In the genomic region with DNA sequence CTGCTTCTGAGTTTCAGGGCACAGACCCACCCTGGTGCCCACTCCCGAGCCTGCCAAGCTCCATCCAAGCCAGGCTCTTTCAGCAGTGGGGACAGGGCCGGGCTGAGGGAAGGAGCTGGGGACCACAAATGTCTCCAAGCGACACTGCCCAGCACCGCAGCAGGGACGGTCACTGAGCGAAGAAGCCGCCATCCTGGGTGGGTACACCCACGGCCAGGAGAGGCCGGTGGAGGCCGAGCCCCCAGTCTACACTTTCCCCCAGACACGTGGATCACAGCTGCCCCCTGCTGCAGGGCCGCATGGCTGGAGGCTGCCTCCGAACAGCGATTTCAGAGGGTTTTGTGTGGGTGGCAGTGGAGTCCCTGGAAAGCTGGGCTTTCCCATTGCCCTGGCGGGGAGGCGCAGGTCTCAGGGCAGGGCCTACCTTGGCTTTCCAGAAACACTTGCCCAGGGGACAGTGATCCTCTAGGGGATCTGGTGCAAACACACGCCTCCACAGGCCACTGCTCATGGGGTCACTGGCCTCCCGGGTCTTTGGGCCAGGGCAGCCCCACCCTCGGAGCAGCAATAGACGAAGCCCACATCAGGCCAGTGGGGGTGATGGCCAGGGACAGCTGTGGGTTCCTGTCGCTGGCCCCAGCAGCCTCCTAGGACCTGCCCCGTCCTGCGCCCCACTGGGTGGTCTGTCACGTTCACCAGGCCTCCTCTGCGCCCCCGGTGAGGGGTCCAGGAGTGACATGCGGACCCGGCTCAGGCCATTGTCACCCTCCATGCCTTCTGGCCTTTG, we compare ENCODE assay signal across 12 cellular contexts. TPM values are rescaled to one million over a fixed set of nuclear protein-coding genes. Genes with fewer than 3 reads are reported as not detected.
A peak's percentile ranks its signal among the peaks of the same experiment; 100 is the strongest.
DNase-seq lines count a peak whose midpoint lies in the region; ATAC-seq and TF ChIP-seq lines count a peak whose summit lies in the region.
"Had no signal": no experiment of that assay in that cellular context is flagged by ENCODE, and none has a peak within 500 bp of the region (broad histone marks: within the 10 kb centered on the region; RNA-seq: fewer than 3 reads in every experiment).

No MANE protein-coding gene starts in this region.

- H3K79me2 ChIP-seq in mammary epithelial cell (ENCODE audit: insufficient read depth, low read length) = no peaks in the 10 kb centered on the region

- no peaks in the 10 kb centered on the region for H3K9me3 Mint-ChIP-seq in activated CD4-positive, alpha-beta memory T cell treated with anti-CD3 and anti-CD28 coated beads, Interleukin-2, amount 10 ng/mL, durations not matched to agents 7 days and 5 days
- H3K9me3 Mint-ChIP-seq in naive B cell = no peaks in the 10 kb centered on the region
- H3K9me3 Mint-ChIP-seq: nephron progenitor cell had no signal

- H4K20me1 ChIP-seq in mammary epithelial cell (ENCODE audit: insufficient read depth, low read length) = no peaks in the 10 kb centered on the region

- no peak overlapping the region for H3K4me3 ChIP-seq in mammary epithelial cell (replicated peaks in 1 of 3; ENCODE audit: insufficient read depth in 1 of 3, low read depth in 2 of 3, low read length in 3 of 3)
- H3K4me3 ChIP-seq in ovary = no peak overlapping the region
- H3K4me3 ChIP-seq: HAP-1 had no signal

- dilution Hi-C loops in mammary epithelial cell (cut with HindIII; ENCODE audit: low sequenced_read_pairs) = no loop called here

- H3K27ac ChIP-seq in mammary epithelial cell (ENCODE audit: insufficient read depth, low read depth, low read length) = no peak overlapping the region
- no peak overlapping the region for H3K27ac ChIP-seq in ovary

- peak overlapping the region; percentile 89 for H3K4me3 Mint-ChIP-seq in activated CD4-positive, alpha-beta memory T cell treated with anti-CD3 and anti-CD28 coated beads, Interleukin-2, amount 10 ng/mL, durations not matched to agents 7 days and 5 days
- peak overlapping the region; percentile 83 to 99 (median 95) for H3K4me3 Mint-ChIP-seq in naive B cell
- H3K4me3 Mint-ChIP-seq: nephron progenitor cell had no signal

- no peak overlapping the region for H2AFZ ChIP-seq in mammary epithelial cell (ENCODE audit: low read depth, low read length)

- BruUV-seq in mammary epithelial cell (replicated peaks; lab: Mats Ljungman, UMichigan) = no TSS peak

- no peak overlapping the region for H3K9ac ChIP-seq in mammary epithelial cell (ENCODE audit: insufficient read depth, low read length)

- POLR2A ChIA-PET in activated CD4-positive, alpha-beta memory T cell treated with anti-CD3 and anti-CD28 coated beads, Interleukin-2, amount 10 ng/mL, durations not matched to agents 7 days and 5 days (lab: Charles Lee) = interaction anchor here (0.7 to 10.5 kb wide), 8 partner anchors 9 to 424 kb away, joined by 4 to 120 read pairs (median 7); a partner anchor contains a TSS

- H3K27ac Mint-ChIP-seq in activated CD4-positive, alpha-beta memory T cell treated with anti-CD3 and anti-CD28 coated beads, Interleukin-2, amount 10 ng/mL, durations not matched to agents 7 days and 5 days = peak overlapping the region; percentile 87
- peak overlapping the region; percentile 98 to 99 (median 99) for H3K27ac Mint-ChIP-seq in naive B cell

- CTCF ChIA-PET in activated CD4-positive, alpha-beta memory T cell treated with anti-CD3 and anti-CD28 coated beads, Interleukin-2, amount 10 ng/mL, durations not matched to agents 7 days and 5 days (lab: Charles Lee) = interaction anchor here (0.7 to 10.4 kb wide), 7 partner anchors 13 to 424 kb away, joined by 3 to 70 read pairs (median 6); no protein-coding TSS in a partner anchor
- CTCF ChIA-PET in mammary epithelial cell (lab: Charles Lee; ENCODE audit: low non-redundant PET) = no interaction called here

- H3K4me1 ChIP-seq in mammary epithelial cell (ENCODE audit: insufficient read depth, low read length) (peaks cover 10% of the 10 kb centered on the region), ovary (ENCODE audit: insufficient read depth) (no peaks in the 10 kb centered on the region)
- H3K4me1 ChIP-seq: HAP-1 had no signal

- intact Hi-C loops in mammary epithelial cell (cut with micrococcal nuclease) = no loop called here
- intact Hi-C loops in ovary (cut with DNase I) = no loop called here

- H3K4me2 ChIP-seq in mammary epithelial cell (ENCODE audit: insufficient read depth, low read depth, low read length) = no peak overlapping the region

- TF ChIP-seq CTCF in GM12874 (IDR thresholded peaks at IDR 0.05; ENCODE audit: insufficient read depth, low read depth, low read length) (0 out of 2 replicates have a peak, but pooled peaks have one; percentile 19), mammary epithelial cell (conservative IDR thresholded peaks at IDR 0.05 in 1 of 2, IDR thresholded peaks at IDR 0.05 in 1 of 2; ENCODE audit: extremely low read depth in 1 of 2, insufficient read depth in 1 of 2, low read depth in 1 of 2, low read length in 2 of 2) (no peak), ovary (IDR thresholded peaks at IDR 0.05) (no peak)

- in situ Hi-C loops in mammary epithelial cell (cut with MboI; ENCODE audit: low sequenced_read_pairs in 2 of 2) = no loop called here

- DNase-seq in CD1c-positive myeloid dendritic cell (ENCODE audit: extremely low spot score) (peak; percentile 11), naive B cell (no peak), mammary epithelial cell (no peak), ovary (no peak), GM19238 (ENCODE audit: insufficient read length, low spot score) (no peak)
- DNase-seq in activated CD4-positive, alpha-beta memory T cell treated with anti-CD3 and anti-CD28 coated beads, Interleukin-2, amount 10 ng/mL, durations not matched to agents 7 days and 5 days = no peak
- DNase-seq: amygdala, NCI-H774, nephron progenitor cell had no signal

- 91% methylated on average over 21 of the region's 28 CpGs for WGBS in mammary epithelial cell (ENCODE audit: low coverage, missing lambda C conversion rate)
- WGBS in ovary, 3 donors = 76 to 78% (median 77%) methylated on average over 23 to 28 of the region's 28 CpGs

- H3K9me3 ChIP-seq in mammary epithelial cell (replicated peaks; ENCODE audit: insufficient read depth, low read length) = no peaks in the 10 kb centered on the region
- no peaks in the 10 kb centered on the region for H3K9me3 ChIP-seq in ovary
- H3K9me3 ChIP-seq: HAP-1 had no signal

- no peak for TF ChIP-seq EP300 in ovary (IDR thresholded peaks at IDR 0.05)

- no peaks in the 10 kb centered on the region for H3K27me3 Mint-ChIP-seq in activated CD4-positive, alpha-beta memory T cell treated with anti-CD3 and anti-CD28 coated beads, Interleukin-2, amount 10 ng/mL, durations not matched to agents 7 days and 5 days
- H3K27me3 Mint-ChIP-seq in naive B cell = no peaks in the 10 kb centered on the region

- H3K36me3 ChIP-seq in mammary epithelial cell (ENCODE audit: insufficient read depth, low read length) = no peaks in the 10 kb centered on the region
- no peaks in the 10 kb centered on the region for H3K36me3 ChIP-seq in ovary
- H3K36me3 ChIP-seq: HAP-1 had no signal

- ATAC-seq in naive B cell (ENCODE audit: low read depth in 2 of 2) (no peak), HG02763 (IDR thresholded peaks at IDR 0.05; ENCODE audit: unreplicated experiment) (no peak)

- H3K4me1 Mint-ChIP-seq in activated CD4-positive, alpha-beta memory T cell treated with anti-CD3 and anti-CD28 coated beads, Interleukin-2, amount 10 ng/mL, durations not matched to agents 7 days and 5 days = peaks cover 73% of the 10 kb centered on the region
- H3K4me1 Mint-ChIP-seq in naive B cell = peaks cover 70 to 85% (median 81%) of the 10 kb centered on the region in 3 donors

- peaks cover 29% of the 10 kb centered on the region for H3K36me3 Mint-ChIP-seq in activated CD4-positive, alpha-beta memory T cell treated with anti-CD3 and anti-CD28 coated beads, Interleukin-2, amount 10 ng/mL, durations not matched to agents 7 days and 5 days (ENCODE audit: low read depth)
- no peaks in the 10 kb centered on the region for H3K36me3 Mint-ChIP-seq in naive B cell

- no peak for TF ChIP-seq POLR2A in ovary (IDR thresholded peaks at IDR 0.05)

- no peaks in the 10 kb centered on the region for H3K27me3 ChIP-seq in mammary epithelial cell (ENCODE audit: insufficient read depth, low read length)
- no peaks in the 10 kb centered on the region for H3K27me3 ChIP-seq in ovary

RNA-seq across cellular contexts. Expression of a gene that starts 1.2 kb away (rescaled TPM):
- 10 to 100 TPM; 51.2 to 51.4 TPM for total RNA-seq in activated CD4-positive, alpha-beta memory T cell treated with anti-CD3 and anti-CD28 coated beads, Interleukin-2, amount 10 ng/mL, durations not matched to agents 7 days and 5 days
- polyA plus RNA-seq in naive B cell (ENCODE audit: low read depth in 6 of 6) (10 to 100 TPM in 4 of 6 donors, 1 to 10 TPM in 2; 8.2 to 33.0 (median 10.8) TPM), mammary epithelial cell (not detected), ovary (under 1 TPM; 0.27 to 0.45 TPM)
- total RNA-seq in mammary epithelial cell (under 1 TPM in 1 of 2 donors, not detected in 1; 0.24 TPM), ovary (1 to 10 TPM in 1 of 7 donors, under 1 TPM in 6; 0.35 to 2.0 (median 0.79) TPM)
- not detected for polyA minus RNA-seq in mammary epithelial cell

RNA-seq across cellular contexts. Expression of a gene that starts 45.6 kb away (rescaled TPM):
- 10 to 100 TPM; 57.1 to 57.5 TPM for total RNA-seq in activated CD4-positive, alpha-beta memory T cell treated with anti-CD3 and anti-CD28 coated beads, Interleukin-2, amount 10 ng/mL, durations not matched to agents 7 days and 5 days
- polyA plus RNA-seq in naive B cell (ENCODE audit: low read depth in 6 of 6) = 10 to 100 TPM in 1 of 6 donors, 1 to 10 TPM in 5; 4.6 to 11.9 (median 6.7) TPM
- 10 to 100 TPM; 38.2 to 61.7 TPM for total RNA-seq in mammary epithelial cell
- 53.4 TPM for polyA plus RNA-seq in mammary epithelial cell
- polyA minus RNA-seq in mammary epithelial cell = 38.9 TPM
- 1 to 10 TPM; 6.3 to 9.4 (median 7.6) TPM for total RNA-seq in ovary
- polyA plus RNA-seq in ovary = 1 to 10 TPM; 2.9 to 7.3 TPM

Comparison
In these comparisons a context has a peak if more than half of its experiments do, and no peak if none do; other contexts are left out.
1. RNA of a gene that starts 1.2 kb away (total RNA-seq): 51.2 to 51.4 TPM in activated CD4-positive, alpha-beta memory T cell treated with anti-CD3 and anti-CD28 coated beads, Interleukin-2, amount 10 ng/mL, durations not matched to agents 7 days and 5 days; 0.35 to 2.0 TPM in ovary and 0.24 TPM in mammary epithelial cell; every median in the first group is over 10 times any median in the second.